In genomic region chr6:85004283-85005010, GRCh38 we compare ENCODE assay signal across 1 cellular context.
TF ChIP-seq lines count a peak whose summit lies in the region.

No MANE protein-coding gene starts in this region.

TF ChIP-seq in H1, 55 proteins besides CTCF, POLR2A, EP300 and RAD21 (continued from another document):
- TF ChIP-seq JUN (IDR thresholded peaks at IDR 0.05; ENCODE audit: low read depth, low read length) = no peak
- no peak for TF ChIP-seq SIRT6 (IDR thresholded peaks at IDR 0.05; ENCODE audit: low read length)
- no peak for TF ChIP-seq NRF1 (IDR thresholded peaks at IDR 0.05; ENCODE audit: low read depth, low read length)
- no peak for TF ChIP-seq CBX8 (IDR thresholded peaks at IDR 0.05; ENCODE audit: borderline replicate concordance, low read depth, low read length)
- no peak for TF ChIP-seq BACH1 (IDR thresholded peaks at IDR 0.05; ENCODE audit: low read length)
- no peak for TF ChIP-seq CHD7 (IDR thresholded peaks at IDR 0.05; ENCODE audit: insufficient replicate concordance, low read length)
- no peak for TF ChIP-seq KDM4A (IDR thresholded peaks at IDR 0.05; ENCODE audit: low read depth, low read length, severe bottlenecking)
- no peak for TF ChIP-seq KDM5A (IDR thresholded peaks at IDR 0.05; ENCODE audit: low read length)
- no peak for TF ChIP-seq CHD1 (IDR thresholded peaks at IDR 0.05; ENCODE audit: low read depth, low read length)
- no peak for TF ChIP-seq ATF3 (IDR thresholded peaks at IDR 0.05; ENCODE audit: insufficient read depth, low read depth, low read length)
TF ChIP-seq in H1: peak in this region for 0.
